8 cellular contexts compared by ENCODE assay signal in the genomic region with DNA sequence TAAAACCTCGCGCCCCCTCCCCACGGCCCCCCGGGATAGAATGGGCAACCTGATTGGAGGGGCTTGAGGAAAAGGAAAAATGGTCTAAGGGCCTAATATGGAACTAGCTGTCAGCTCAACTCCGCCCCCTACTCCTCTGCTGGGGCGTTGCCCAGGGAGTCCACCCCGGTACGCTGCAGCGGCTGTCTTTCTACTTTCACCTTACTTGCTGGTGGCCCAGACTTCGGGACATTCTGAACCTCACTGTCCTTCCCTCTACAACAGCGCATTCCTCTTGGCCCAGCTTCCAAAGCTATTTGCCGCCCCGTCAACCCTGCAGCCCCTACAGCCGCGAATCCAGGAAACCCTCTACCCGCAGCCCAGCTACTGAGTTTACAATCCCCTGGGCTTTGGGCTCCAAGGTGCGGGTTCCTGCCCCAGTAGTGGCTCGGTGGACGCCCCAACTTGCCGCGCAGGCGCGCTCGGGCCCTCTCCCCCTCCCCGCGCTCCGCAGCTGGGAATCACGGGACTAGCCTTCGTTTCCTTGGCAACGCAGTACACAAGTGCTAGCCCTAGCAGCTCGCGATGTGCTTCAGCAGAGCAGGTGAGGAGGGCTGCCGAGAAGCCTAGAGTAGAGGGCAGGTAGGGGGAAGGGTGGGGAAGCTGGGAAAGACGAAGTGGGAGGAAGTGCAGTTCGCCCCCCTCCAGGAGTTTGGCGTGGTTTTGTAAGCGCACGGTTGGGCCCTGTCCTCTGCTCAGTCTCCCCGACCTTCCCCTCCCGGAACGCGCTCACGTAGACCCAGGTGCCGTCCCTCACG. TPM values are rescaled to one million over a fixed set of nuclear protein-coding genes. Genes with fewer than 3 reads are reported as not detected.
DNase-seq lines count a peak whose midpoint lies in the region; ATAC-seq and TF ChIP-seq lines count a peak whose summit lies in the region.

No MANE protein-coding gene starts in this region.

- no peaks in the 10 kb centered on the region for H3K4me1 ChIP-seq in endodermal cell (ENCODE audit: control insufficient read depth, insufficient read depth, low read length)
- no peaks in the 10 kb centered on the region for H3K4me1 ChIP-seq in mesodermal cell (ENCODE audit: control insufficient read depth, insufficient read depth, low read length, poor library complexity, severe bottlenecking)

- WGBS in endodermal cell (ENCODE audit: insufficient coverage in 1 of 2, insufficient read length in 1 of 2), 2 experiments, result 4 to 5% methylated on average over 30 to 45 of the region's 45 CpGs
- 4 to 6% methylated on average over 33 to 36 of the region's 45 CpGs for WGBS in mesodermal cell (ENCODE audit: insufficient coverage in 2 of 2), 2 experiments

- H3K36me3 ChIP-seq in endodermal cell (ENCODE audit: control insufficient read depth, insufficient read depth, low read length) (no peaks in the 10 kb centered on the region), mesodermal cell (ENCODE audit: control insufficient read depth, insufficient read depth, low read length) (no peaks in the 10 kb centered on the region)

- peak overlapping the region; percentile 84 for H3K4me3 ChIP-seq in endodermal cell (ENCODE audit: low read length)
- peak overlapping the region; percentile 47 for H3K4me3 ChIP-seq in mesodermal cell (ENCODE audit: extremely low read depth, insufficient read depth, low read length, poor library complexity, severe bottlenecking)

- peak overlapping the region; percentile 92 for H3K27ac Mint-ChIP-seq in endodermal cell

- H3K4me1 Mint-ChIP-seq in endodermal cell, result peaks cover 21% of the 10 kb centered on the region

- no peaks in the 10 kb centered on the region for H3K27me3 ChIP-seq in endodermal cell (ENCODE audit: control insufficient read depth, insufficient read depth, low read length, poor library complexity, severe bottlenecking)

- peak; percentile 47 for TF ChIP-seq CTCF in endodermal cell (conservative IDR thresholded peaks at IDR 0.05)

- H3K9me3 ChIP-seq in endodermal cell (ENCODE audit: control insufficient read depth, low read length) (no peaks in the 10 kb centered on the region), mesodermal cell (ENCODE audit: control insufficient read depth, low read length) (no peaks in the 10 kb centered on the region)

- H3K9me3 Mint-ChIP-seq in endodermal cell, result no peaks in the 10 kb centered on the region

- peak overlapping the region; percentile 39 for H3K27ac ChIP-seq in endodermal cell (ENCODE audit: low read depth, low read length)
- peak overlapping the region; percentile 87 for H3K27ac ChIP-seq in mesodermal cell (ENCODE audit: low read depth, low read length, severe bottlenecking)

- peak overlapping the region; percentile 84 for H3K9ac ChIP-seq in endodermal cell (ENCODE audit: extremely low read depth, low read length, poor library complexity, severe bottlenecking)

- peak; percentile 85 for ATAC-seq in GM19452 (IDR thresholded peaks at IDR 0.05; ENCODE audit: unreplicated experiment)
- peak; percentile 87 for ATAC-seq in HG03571 (IDR thresholded peaks at IDR 0.05; ENCODE audit: unreplicated experiment)

- peak; percentile 88 for DNase-seq in CD1c-positive myeloid dendritic cell (ENCODE audit: extremely low spot score)
- DNase-seq in NCI-H82 treated with DMSO at 0.1 percent for 48 hours (lab: John Stamatoyannopoulos, UW; ENCODE audit: unreplicated experiment), result peak; percentile 59
- DNase-seq in activated CD8-positive, alpha-beta memory T cell treated with anti-CD3 and anti-CD28 coated beads for 48 hours (ENCODE audit: low read depth in 2 of 3, low spot score in 2 of 3), result peak; percentile 39 to 52 (median 49)
- DNase-seq in endodermal cell, result peak; percentile 98
- peak; percentile 70 for DNase-seq in stimulated activated CD8-positive, alpha-beta memory T cell treated with anti-CD3 and anti-CD28 coated beads, Interleukin-15, amount 100 ng/mL, for 1 hour (ENCODE audit: low read depth)

- H3K36me3 Mint-ChIP-seq in endodermal cell (ENCODE audit: low read depth), result no peaks in the 10 kb centered on the region

- H3K27me3 Mint-ChIP-seq in endodermal cell (ENCODE audit: insufficient read depth), result peaks cover 2% of the 10 kb centered on the region

- H3K4me3 Mint-ChIP-seq in endodermal cell, result peak overlapping the region; percentile 81

RNA-seq across cellular contexts. Expression of a gene that starts 55.6 kb away (rescaled TPM):
- total RNA-seq in endodermal cell, result not detected
- not detected for polyA plus RNA-seq in endodermal cell (2013, experiment 1 of 2)
- not detected for polyA plus RNA-seq in endodermal cell (2013, experiment 2 of 2)
- polyA plus RNA-seq in mesodermal cell (2013, experiment 1 of 2), result not detected
- polyA plus RNA-seq in mesodermal cell (2013, experiment 2 of 2), result not detected

Comparison
In these comparisons a context has a peak if more than half of its experiments do, and no peak if none do; other contexts are left out.
1. Peak in every context shown above with its lines: DNase-seq, ATAC-seq, H3K4me3 ChIP-seq and H3K27ac ChIP-seq.